ENCODE assay signal across 8 cellular contexts in genomic region chr6:26553739-26554668, GRCh38.
A peak's percentile ranks its signal among the peaks of the same experiment; 100 is the strongest.
DNase-seq lines count a peak whose midpoint lies in the region; TF ChIP-seq lines count a peak whose summit lies in the region.

No MANE protein-coding gene starts in this region.

- no peaks in the 10 kb centered on the region for H3K9me2 ChIP-seq in DOHH2 (replicated peaks; ENCODE audit: control insufficient read depth, low read length)

- peaks cover 26% of the 10 kb centered on the region for H3F3A ChIP-seq in DOHH2 (ENCODE audit: control insufficient read depth, insufficient read depth)

- CTCF ChIA-PET in HEK293 (lab: Yijun Ruan, JAX) = interaction anchor here (0.8 to 3.3 kb wide), 7 partner anchors 14 to 213 kb away, joined by 3 to 9 read pairs (median 6); partner anchors contain the start of gene HMGN4

- H3K36me3 ChIP-seq in DOHH2 (ENCODE audit: control insufficient read depth, low read length) (no peaks in the 10 kb centered on the region), HEK293 (ENCODE audit: control insufficient read depth in 2 of 2, insufficient read depth in 1 of 2, low read length in 2 of 2) (no peaks in the 10 kb centered on the region)

- H3K27ac ChIP-seq in DOHH2 (ENCODE audit: low read depth, low read length) (peak overlapping the region; percentile 75), HEK293 (ENCODE audit: extremely low read depth, low read depth, low read length) (peak overlapping the region; percentile 60)

- H3K4me3 ChIP-seq in DOHH2 (ENCODE audit: low read length) = peak overlapping the region; percentile 99
- H3K4me3 ChIP-seq in HEK293 (ENCODE audit: low read depth, low read length) = peak overlapping the region; percentile 71

- no peaks in the 10 kb centered on the region for H3K9me3 ChIP-seq in DOHH2 (ENCODE audit: control insufficient read depth, insufficient read depth, low read length)
- H3K9me3 ChIP-seq in HEK293 (ENCODE audit: control insufficient read depth, insufficient read depth, low read depth, low read length) = no peaks in the 10 kb centered on the region

- TF ChIP-seq CTCF in DOHH2 (IDR thresholded peaks at IDR 0.05; ENCODE audit: low read depth, low read length, poor library complexity, severe bottlenecking) = no peak
- no peak for TF ChIP-seq CTCF in HEK293 (tag by site-specific recombination; IDR thresholded peaks at IDR 0.05)

- H3K4me2 ChIP-seq in DOHH2 (ENCODE audit: low read length) = peak overlapping the region; percentile 87

- POLR2A ChIA-PET in HEK293 (lab: Yijun Ruan, JAX) = interaction anchor here (0.6 to 3.6 kb wide), 5 partner anchors 15 to 212 kb away, joined by 4 to 29 read pairs (median 7); partner anchors contain the start of genes BTN2A2 and HMGN4

- H3K79me2 ChIP-seq in DOHH2 (ENCODE audit: control insufficient read depth, low read length) = no peaks in the 10 kb centered on the region

- H4K20me1 ChIP-seq in DOHH2 (ENCODE audit: control insufficient read depth, insufficient read depth, low read depth, low read length) = no peaks in the 10 kb centered on the region

- H3K4me1 ChIP-seq in DOHH2 (ENCODE audit: control insufficient read depth, low read length) (peaks cover 48% of the 10 kb centered on the region), HEK293 (ENCODE audit: control insufficient read depth, insufficient read depth, low read length) (no peaks in the 10 kb centered on the region)

- H3K27me3 ChIP-seq in DOHH2 (ENCODE audit: control insufficient read depth, low read length) = no peaks in the 10 kb centered on the region

- DNase-seq in NCI-H1436 (lab: John Stamatoyannopoulos, UW) = peak; percentile 73
- peak in 4 of 5 donors; percentile 52 to 83 (median 68) for DNase-seq in T-helper 1 cell
- DNase-seq in anterior cingulate cortex (lab: John Stamatoyannopoulos, UW) = peak in 46 of 58 donors; percentile 13 to 86 (median 46)
- peak in 37 of 51 donors; percentile 13 to 85 (median 39) for DNase-seq in hypothalamus (lab: John Stamatoyannopoulos, UW)
- peak; percentile 89 for DNase-seq in retina
- no peak for DNase-seq in 8988T

TF ChIP-seq in HEK293, 187 proteins besides CTCF, POLR2A, EP300 and RAD21 (continues in another document):
- TF ChIP-seq MZF1 (tag by site-specific recombination; IDR thresholded peaks at IDR 0.05; ENCODE audit: borderline replicate concordance) (0 out of 2 replicates have a peak, but pooled peaks have one; percentile 13), KLF8 (tag by site-specific recombination; IDR thresholded peaks at IDR 0.05) (0 out of 2 replicates have a peak, but pooled peaks have one; percentile 34), SP3 (tag by site-specific recombination; IDR thresholded peaks at IDR 0.05) (peak; percentile 2; the same call in 1 of the 2 replicates), ZNF629 (tag by site-specific recombination; IDR thresholded peaks at IDR 0.05) (peak; percentile 64), ZNF639 (tag by site-specific recombination; IDR thresholded peaks at IDR 0.05) (peak; percentile 53; the same call in 1 of the 2 replicates), ZNF10 (tag by site-specific recombination; IDR thresholded peaks at IDR 0.05) (no peak; the same call in 1 of the 2 replicates), TSHZ1 (tag by site-specific recombination; IDR thresholded peaks at IDR 0.05; ENCODE audit: borderline replicate concordance) (peak; percentile 43; the same call in 1 of the 2 replicates), ZNF362 (tag by site-specific recombination; IDR thresholded peaks at IDR 0.05) (no peak; the same call in 1 of the 2 replicates), ZNF335 (tag by site-specific recombination; conservative IDR thresholded peaks at IDR 0.05) (0 out of 2 replicates have a peak, but pooled peaks have one; percentile 20), KLF10 (tag by site-specific recombination; IDR thresholded peaks at IDR 0.05) (peak; percentile 25; the same call in 1 of the 2 replicates), ZNF558 (tag by site-specific recombination; IDR thresholded peaks at IDR 0.05) (peak; percentile 22; the same call in 1 of the 2 replicates), PBX3 (CRISPR knock-in tag; IDR thresholded peaks at IDR 0.05) (peak; percentile 36; the same call in 1 of the 2 replicates), ZNF660 (tag by site-specific recombination; IDR thresholded peaks at IDR 0.05) (peak; percentile 92; the same call in 1 of the 2 replicates), GFI1B (tag by site-specific recombination; IDR thresholded peaks at IDR 0.05) (peak; percentile 74), ZBTB20 (tag by site-specific recombination; IDR thresholded peaks at IDR 0.05) (no peak), INSM2 (tag by site-specific recombination; IDR thresholded peaks at IDR 0.05) (peak; percentile 45), KLF9 (tag by site-specific recombination; IDR thresholded peaks at IDR 0.05; ENCODE audit: low read depth) (0 out of 2 replicates have a peak, but pooled peaks have one; percentile 5), PRDM1 (tag by site-specific recombination; IDR thresholded peaks at IDR 0.05) (peak; percentile 36; the same call in 1 of the 2 replicates)
